Comparison of ENCODE assay signal across 14 cellular contexts in genomic region chr2:143802242-143802641, GRCh38.
A peak's percentile ranks its signal among the peaks of the same experiment; 100 is the strongest.
DNase-seq lines count a peak whose midpoint lies in the region; ATAC-seq, FAIRE-seq and TF ChIP-seq lines count a peak whose summit lies in the region.
"Had no signal": no experiment of that assay in that cellular context is flagged by ENCODE, and none has a peak within 500 bp of the region (broad histone marks: within the 10 kb centered on the region; RNA-seq: fewer than 3 reads in every experiment).

No MANE protein-coding gene starts in this region.

- no peaks in the 10 kb centered on the region for H3K79me2 ChIP-seq in GM12878 (ENCODE audit: control insufficient read depth, insufficient read depth, low read length)

- in situ Hi-C loops in GM12878 (cut with MboI), result no loop called here

- H3K36me3 ChIP-seq in GM12878 (ENCODE audit: control insufficient read depth in 2 of 2, insufficient read depth in 2 of 2, low read length in 1 of 2), result no peaks in the 10 kb centered on the region
- H3K36me3 ChIP-seq: BLaER1 treated with 17β-estradiol and CSF1 and Interleukin-3, amounts not matched to agents 10 nM and 100 nM had no signal

- H4K20me1 ChIP-seq in GM12878 (ENCODE audit: control insufficient read depth, insufficient read depth), result no peaks in the 10 kb centered on the region
- H4K20me1 ChIP-seq: BLaER1 treated with 17β-estradiol and CSF1 and Interleukin-3, amounts not matched to agents 10 nM and 100 nM had no signal

- no peak for TF ChIP-seq POLR2A in GM12878 (IDR thresholded peaks at IDR 0.05; ENCODE audit: low read depth, low read length)

- no peak overlapping the region for H2AFZ ChIP-seq in GM12878 (ENCODE audit: control insufficient read depth, low read depth, low read length)

- TF ChIP-seq EP300 in GM12878 (IDR thresholded peaks at IDR 0.05; ENCODE audit: borderline replicate concordance in 1 of 2, control insufficient read depth in 1 of 2, low read depth in 2 of 2, low read length in 2 of 2), result peak in 1 of 2 experiments; percentile 13; a peak in 2 of 4 replicates

- peaks cover 9% of the 10 kb centered on the region for H3K4me1 ChIP-seq in GM12878 (ENCODE audit: control insufficient read depth, insufficient read depth, low read length)
- H3K4me1 ChIP-seq: BLaER1 treated with 17β-estradiol and CSF1 and Interleukin-3, amounts not matched to agents 10 nM and 100 nM had no signal

- no TSS peak for BruUV-seq in GM12878 (replicated peaks; lab: Mats Ljungman, UMichigan)

- SMC1A ChIA-PET in GM12878 (lab: Charles Lee; ENCODE audit: uncharacterized antibody, unreplicated experiment), result interaction anchor here (1.4 kb wide), 1 partner anchor 35 kb away, joined by 3 read pairs; no protein-coding TSS in a partner anchor

- H3K4me2 ChIP-seq in GM12878 (ENCODE audit: control insufficient read depth, insufficient read depth), result peak overlapping the region; percentile 75
- H3K4me2 ChIP-seq: BLaER1 treated with 17β-estradiol and CSF1 and Interleukin-3, amounts not matched to agents 10 nM and 100 nM had no signal

- CTCF ChIA-PET in AG04450 (lab: Charles Lee) (interaction anchor here (0.7 kb wide), 1 partner anchor 794 kb away, joined by 3 read pairs; no protein-coding TSS in a partner anchor), GM12878 (lab: Yijun Ruan, JAX) (interaction anchor here (1.5 kb wide), 1 partner anchor 209 kb away, joined by 3 read pairs; no protein-coding TSS in a partner anchor)

- TF ChIP-seq RAD21 in GM12878 (IDR thresholded peaks at IDR 0.05; ENCODE audit: insufficient read depth, low read depth, low read length), result no peak

- 1% methylated on average over 4 of the region's 4 CpGs for WGBS in GM12878 (ENCODE audit: insufficient coverage, insufficient replicate concordance, low lambda C conversion rate, missing lambda C conversion rate)

- ATAC-seq in GM18519 (IDR thresholded peaks at IDR 0.05; ENCODE audit: low FRiP score, unreplicated experiment), result peak; percentile 41
- peak; percentile 26 for ATAC-seq in HG02840 (IDR thresholded peaks at IDR 0.05; ENCODE audit: low FRiP score, unreplicated experiment)
- peak; percentile 68 for ATAC-seq in GM12878
- ATAC-seq in GM21423 (IDR thresholded peaks at IDR 0.05; ENCODE audit: unreplicated experiment), result no peak
- ATAC-seq: K562, Right ventricle myocardium inferior had no signal

- no peak for FAIRE-seq in GM12878 (lab: Jason Lieb, UNC)
- FAIRE-seq: K562 had no signal

- intact Hi-C loops in GM12878 (cut with micrococcal nuclease; ENCODE audit: unreplicated experiment), result no loop called here

- H3K27ac ChIP-seq in AG04450 (ENCODE audit: low read depth, low read length) (peak overlapping the region; percentile 60), GM12878 (ENCODE audit: control insufficient read depth, insufficient read depth) (peak overlapping the region; percentile 63; the same call in 1 of the 2 replicates)
- H3K27ac ChIP-seq: BLaER1 treated with 17β-estradiol and CSF1 and Interleukin-3, amounts not matched to agents 10 nM and 100 nM had no signal

- no peak for TF ChIP-seq CTCF in AG04450 (IDR thresholded peaks at IDR 0.05; ENCODE audit: low read depth, low read length)
- no peak for TF ChIP-seq CTCF in GM12878 (IDR thresholded peaks at IDR 0.05 in 2 of 3, conservative IDR thresholded peaks at IDR 0.05 in 1 of 3; ENCODE audit: control insufficient read depth in 2 of 3, extremely low read depth in 1 of 3, insufficient read depth in 1 of 3, low read depth in 3 of 3, low read length in 3 of 3)

- H3K9ac ChIP-seq in GM12878 (ENCODE audit: control insufficient read depth, insufficient read depth, low read length), result no peak overlapping the region
- H3K9ac ChIP-seq: BLaER1 treated with 17β-estradiol and CSF1 and Interleukin-3, amounts not matched to agents 10 nM and 100 nM had no signal

- RAD21 ChIA-PET in GM12878 (lab: Charles Lee; ENCODE audit: unreplicated experiment), result no interaction called here

- POLR2A ChIA-PET in AG04450 (lab: Yijun Ruan, JAX), result no interaction called here
- POLR2A ChIA-PET in GM12878 (lab: Charles Lee), result interaction anchor here (0.7 kb wide), 1 partner anchor 8 kb away, joined by 3 read pairs; no protein-coding TSS in a partner anchor

- H3K4me3 ChIP-seq in AG04450 (ENCODE audit: low read depth, low read length) (no peak overlapping the region), GM12878 (0 out of 2 replicates have a peak overlapping the region, but pooled peaks have one; percentile 29)
- H3K4me3 ChIP-seq: BLaER1 treated with 17β-estradiol and CSF1 and Interleukin-3, amounts not matched to agents 10 nM and 100 nM; K562 had no signal

- H3K9me3 ChIP-seq in AG04450 (ENCODE audit: control insufficient read depth, insufficient read depth, low read length) (peaks cover 4% of the 10 kb centered on the region; the same call in 1 of the 2 replicates), GM12878 (replicated peaks; ENCODE audit: control insufficient read depth, insufficient read depth, low read length) (no peaks in the 10 kb centered on the region)

- H3K27me3 ChIP-seq in AG04450 (ENCODE audit: control insufficient read depth, insufficient read depth, low read length) (no peaks in the 10 kb centered on the region), GM12878 (replicated peaks in 1 of 2; ENCODE audit: control insufficient read depth in 2 of 2, insufficient read depth in 2 of 2, low read length in 1 of 2) (no peaks in the 10 kb centered on the region)
- H3K27me3 ChIP-seq: BLaER1 treated with 17β-estradiol and CSF1 and Interleukin-3, amounts not matched to agents 10 nM and 100 nM had no signal

- DNase-seq in AG04450 (ENCODE audit: low read depth, low spot score) (peak; percentile 54), GM12878 (ENCODE audit: low read depth, low spot score) (peak; percentile 8), NCI-H2029 (lab: John Stamatoyannopoulos, UW) (no peak), GDM1 (lab: John Stamatoyannopoulos, UW) (no peak), NCI-H510A (lab: John Stamatoyannopoulos, UW) (no peak)
- DNase-seq: activated naive CD4-positive, alpha-beta T cell treated with anti-CD3 and anti-CD28 coated beads, Interleukin-2, amount 10 ng/mL, durations not matched to agents 7 days and 5 days; NCI-H2107; nephron progenitor cell had no signal

TF ChIP-seq in GM12878, 131 proteins besides CTCF, POLR2A, EP300 and RAD21:
- TF ChIP-seq, protein P1, sequence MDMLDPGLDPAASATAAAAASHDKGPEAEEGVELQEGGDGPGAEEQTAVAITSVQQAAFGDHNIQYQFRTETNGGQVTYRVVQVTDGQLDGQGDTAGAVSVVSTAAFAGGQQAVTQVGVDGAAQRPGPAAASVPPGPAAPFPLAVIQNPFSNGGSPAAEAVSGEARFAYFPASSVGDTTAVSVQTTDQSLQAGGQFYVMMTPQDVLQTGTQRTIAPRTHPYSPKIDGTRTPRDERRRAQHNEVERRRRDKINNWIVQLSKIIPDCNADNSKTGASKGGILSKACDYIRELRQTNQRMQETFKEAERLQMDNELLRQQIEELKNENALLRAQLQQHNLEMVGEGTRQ (IDR thresholded peaks at IDR 0.05; ENCODE audit: borderline replicate concordance, low read depth, low read length), result no peak
- TF ChIP-seq RUNX3 (IDR thresholded peaks at IDR 0.05; ENCODE audit: low read length), result peak; percentile 32; the same call in 1 of the 2 replicates
- no peak for TF ChIP-seq MEF2B (IDR thresholded peaks at IDR 0.05; ENCODE audit: partially characterized antibody, poor library complexity, severe bottlenecking)
- 0 out of 2 replicates have a peak, but pooled peaks have one; percentile 5 for TF ChIP-seq MTA2 (IDR thresholded peaks at IDR 0.05; ENCODE audit: low read depth)
- TF ChIP-seq CREM (IDR thresholded peaks at IDR 0.05; ENCODE audit: low read depth), result 0 out of 2 replicates have a peak, but pooled peaks have one; percentile 22
- TF ChIP-seq SMARCA5 (IDR thresholded peaks at IDR 0.05), result no peak
- no peak for TF ChIP-seq CREB1 (IDR thresholded peaks at IDR 0.05; ENCODE audit: low read depth)
- TF ChIP-seq FOXM1 (IDR thresholded peaks at IDR 0.05; ENCODE audit: low read depth, low read length), result 0 out of 2 replicates have a peak, but pooled peaks have one; percentile 23
- TF ChIP-seq SP1 (IDR thresholded peaks at IDR 0.05; ENCODE audit: low read depth, low read length), result no peak
- TF ChIP-seq MEF2A (IDR thresholded peaks at IDR 0.05; ENCODE audit: insufficient read depth, low read depth, low read length), result no peak
- 0 out of 2 replicates have a peak, but pooled peaks have one; percentile 15 for TF ChIP-seq BMI1 (IDR thresholded peaks at IDR 0.05; ENCODE audit: borderline replicate concordance)
- peak; percentile 73 for TF ChIP-seq JUNB (IDR thresholded peaks at IDR 0.05)
- 0 out of 2 replicates have a peak, but pooled peaks have one; percentile 15 for TF ChIP-seq CBFB (IDR thresholded peaks at IDR 0.05; ENCODE audit: low read depth)
- peak; percentile 51; the same call in 1 of the 2 replicates for TF ChIP-seq NFIC (IDR thresholded peaks at IDR 0.05; ENCODE audit: low read depth, low read length)

Comparison
In these comparisons a context has a peak if more than half of its experiments do, and no peak if none do; other contexts are left out.
1. DNase-seq: peak in AG04450 (single experiment) and GM12878 (single experiment); none in NCI-H2029 (single experiment), GDM1 (single experiment) and NCI-H510A (single experiment).